In the genomic region with DNA sequence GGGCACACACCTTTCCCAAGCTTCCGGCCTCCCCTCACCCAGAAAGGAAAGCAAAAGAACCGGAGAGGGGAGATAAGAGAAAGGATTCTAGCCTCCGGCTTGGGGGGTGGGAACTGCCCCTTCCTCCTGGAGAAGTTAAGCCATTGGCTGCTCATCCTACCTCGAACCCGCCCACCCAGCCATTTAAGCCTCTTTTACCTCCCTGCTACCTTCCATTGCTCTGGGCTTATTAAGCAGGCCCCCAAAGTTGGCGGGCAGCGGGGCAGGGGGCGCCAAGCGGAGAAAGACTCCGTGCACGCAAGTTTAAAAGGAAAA, we compare ENCODE assay signal across 7 cellular contexts. TPM values are rescaled to one million over a fixed set of nuclear protein-coding genes. Genes with fewer than 3 reads are reported as not detected.
A peak's percentile ranks its signal among the peaks of the same experiment; 100 is the strongest.
DNase-seq lines count a peak whose midpoint lies in the region; ATAC-seq and TF ChIP-seq lines count a peak whose summit lies in the region.

No MANE protein-coding gene starts in this region.

- peak overlapping the region; percentile 77 to 94 (median 94) for H3K4me3 ChIP-seq in skeletal muscle tissue (ENCODE audit: low read length in 3 of 3)

- peak overlapping the region; percentile 94 for H3K27ac ChIP-seq in skeletal muscle tissue (ENCODE audit: low read depth, low read length)

- H3K27me3 Mint-ChIP-seq in T-helper 2 cell treated with Interferon-gamma antibody and Interleukin-4, amounts not matched to agents 5 μg/mL and 100 μg/mL, for 36 hours (ENCODE audit: low read depth), result peaks cover 45% of the 10 kb centered on the region
- peaks cover 10% of the 10 kb centered on the region for H3K27me3 Mint-ChIP-seq in central memory CD8-positive, alpha-beta T cell

- no peaks in the 10 kb centered on the region for H3K9me3 ChIP-seq in skeletal muscle tissue (ENCODE audit: control insufficient read depth in 3 of 3, low read length in 3 of 3)

- peak; percentile 17 for ATAC-seq in central memory CD8-positive, alpha-beta T cell (replicated peaks; ENCODE audit: extremely low read depth, poor library complexity, severe bottlenecking)
- no peak for ATAC-seq in GM21526 (IDR thresholded peaks at IDR 0.05; ENCODE audit: low FRiP score, unreplicated experiment)

- no peaks in the 10 kb centered on the region for H3K27me3 ChIP-seq in skeletal muscle tissue (ENCODE audit: control insufficient read depth in 3 of 3, insufficient read depth in 3 of 3, low read length in 3 of 3)

- DNase-seq in GM13977 (ENCODE audit: low spot score) (peak; percentile 65), NCI-H2081 treated with DMSO at 0.1 percent for 48 hours (lab: John Stamatoyannopoulos, UW) (peak; percentile 79), inferior parietal cortex (ENCODE audit: extremely low spot score) (peak; percentile 45)
- DNase-seq in T-helper 2 cell treated with Interferon-gamma antibody and Interleukin-4, amounts not matched to agents 5 μg/mL and 100 μg/mL, for 36 hours (ENCODE audit: low spot score), result peak; percentile 62
- no peak for DNase-seq in central memory CD8-positive, alpha-beta T cell (ENCODE audit: low spot score in 2 of 2)

- H3K4me1 Mint-ChIP-seq in T-helper 2 cell treated with Interferon-gamma antibody and Interleukin-4, amounts not matched to agents 5 μg/mL and 100 μg/mL, for 36 hours (ENCODE audit: low read depth), result peaks cover 35% of the 10 kb centered on the region
- H3K4me1 Mint-ChIP-seq in central memory CD8-positive, alpha-beta T cell, result peaks cover 31% of the 10 kb centered on the region

- in situ Hi-C loops in GM13977 (cut with MboI; ENCODE audit: low pct_unique_long_range_greater_than_20kb, low sequenced_read_pairs, unreplicated experiment), result no loop called here

- TF ChIP-seq CTCF in GM13977 (IDR thresholded peaks at IDR 0.05; ENCODE audit: extremely low read depth, insufficient read depth, missing control alignments), result no peak

- peak overlapping the region; percentile 84 to 97 (median 88) for H3K9ac ChIP-seq in skeletal muscle tissue (ENCODE audit: low read depth in 1 of 3, low read length in 3 of 3)

- peak overlapping the region; percentile 94 for H3K4me3 Mint-ChIP-seq in T-helper 2 cell treated with Interferon-gamma antibody and Interleukin-4, amounts not matched to agents 5 μg/mL and 100 μg/mL, for 36 hours
- H3K4me3 Mint-ChIP-seq in central memory CD8-positive, alpha-beta T cell, result peak overlapping the region; percentile 90

- peak overlapping the region; percentile 91 for H3K27ac Mint-ChIP-seq in T-helper 2 cell treated with Interferon-gamma antibody and Interleukin-4, amounts not matched to agents 5 μg/mL and 100 μg/mL, for 36 hours
- H3K27ac Mint-ChIP-seq in central memory CD8-positive, alpha-beta T cell (ENCODE audit: low read depth), result no peak overlapping the region

- peaks cover 0 to 4% (median 2%) of the 10 kb centered on the region in 3 donors for H3K4me1 ChIP-seq in skeletal muscle tissue (ENCODE audit: control insufficient read depth in 3 of 3, insufficient read depth in 3 of 3, low read length in 3 of 3)

- H3K9me3 Mint-ChIP-seq in T-helper 2 cell treated with Interferon-gamma antibody and Interleukin-4, amounts not matched to agents 5 μg/mL and 100 μg/mL, for 36 hours, result no peaks in the 10 kb centered on the region
- H3K9me3 Mint-ChIP-seq in central memory CD8-positive, alpha-beta T cell, result no peaks in the 10 kb centered on the region

- H3K36me3 ChIP-seq in skeletal muscle tissue (ENCODE audit: control insufficient read depth in 3 of 3, insufficient read depth in 3 of 3, low read length in 3 of 3), result no peaks in the 10 kb centered on the region

- no peaks in the 10 kb centered on the region for H3K36me3 Mint-ChIP-seq in T-helper 2 cell treated with Interferon-gamma antibody and Interleukin-4, amounts not matched to agents 5 μg/mL and 100 μg/mL, for 36 hours (ENCODE audit: low read depth)
- H3K36me3 Mint-ChIP-seq in central memory CD8-positive, alpha-beta T cell (ENCODE audit: insufficient read depth), result peaks cover 20% of the 10 kb centered on the region

RNA-seq across cellular contexts. Expression of a gene that starts 2.3 kb away (rescaled TPM):
- 3.1 TPM for total RNA-seq in skeletal muscle tissue

Comparison
In these comparisons a context has a peak if more than half of its experiments do, and no peak if none do; other contexts are left out.
1. DNase-seq: peak in GM13977 (single experiment), NCI-H2081 treated with DMSO at 0.1 percent for 48 hours (single experiment), T-helper 2 cell treated with Interferon-gamma antibody and Interleukin-4, amounts not matched to agents 5 μg/mL and 100 μg/mL, for 36 hours (single experiment) and inferior parietal cortex (single experiment); none in central memory CD8-positive, alpha-beta T cell (0 of 2).